ENCODE assay signal across 23 cellular contexts in genomic region chr7:158025651-158026600, GRCh38.
DNase-seq lines count a peak whose midpoint lies in the region; ATAC-seq, FAIRE-seq and TF ChIP-seq lines count a peak whose summit lies in the region.
"Had no signal": no experiment of that assay in that cellular context is flagged by ENCODE, and none has a peak within 500 bp of the region (broad histone marks: within the 10 kb centered on the region; RNA-seq: fewer than 3 reads in every experiment).

No MANE protein-coding gene starts in this region.

- no peak overlapping the region for H3K27ac ChIP-seq in H1 (ENCODE audit: low read depth, low read length)
- H3K27ac ChIP-seq in neural progenitor cell = no peak overlapping the region
- H3K27ac ChIP-seq in aorta (ENCODE audit: low read depth in 1 of 2, low read length in 2 of 2) = no peak overlapping the region
- H3K27ac ChIP-seq: BLaER1, SJSA1 had no signal

- no peaks in the 10 kb centered on the region for H3K23me2 ChIP-seq in H1 (ENCODE audit: low read depth, low read length)

- peaks cover 0 to 2% of the 10 kb centered on the region in 2 experiments for H4K20me1 ChIP-seq in H1 (replicated peaks in 1 of 2; ENCODE audit: control insufficient read depth in 1 of 2, insufficient read depth in 2 of 2, low read length in 2 of 2)
- H4K20me1 ChIP-seq in neural progenitor cell (ENCODE audit: low read depth) = no peaks in the 10 kb centered on the region
- H4K20me1 ChIP-seq: BLaER1 had no signal

- H2BK5ac ChIP-seq in H1 (ENCODE audit: low read depth, low read length) = no peak overlapping the region

- H3K27me3 ChIP-seq in H1 (replicated peaks in 1 of 4; ENCODE audit: control insufficient read depth in 3 of 4, extremely low read depth in 1 of 4, insufficient read depth in 3 of 4, low read length in 3 of 4) (no peaks in the 10 kb centered on the region; a peak in 1 of 7 replicates), neural progenitor cell (no peaks in the 10 kb centered on the region), aorta (ENCODE audit: control insufficient read depth in 1 of 2, insufficient read depth in 2 of 2, low read length in 1 of 2) (no peaks in the 10 kb centered on the region)
- H3K27me3 ChIP-seq: BLaER1, SJSA1 had no signal

- TF ChIP-seq POLR2A in H1 (IDR thresholded peaks at IDR 0.05; ENCODE audit: control extremely low read depth in 1 of 2, low read depth in 2 of 2, low read length in 2 of 2) = no peak
- TF ChIP-seq POLR2A in GM12892 (IDR thresholded peaks at IDR 0.05; ENCODE audit: low read depth, low read length) = no peak

- H3K79me2 ChIP-seq in H1 (ENCODE audit: control insufficient read depth in 1 of 2, insufficient read depth in 2 of 2, low read length in 2 of 2) (no peaks in the 10 kb centered on the region), neural progenitor cell (ENCODE audit: low read depth) (no peaks in the 10 kb centered on the region)

- no peak for TF ChIP-seq RAD21 in H1 (IDR thresholded peaks at IDR 0.05 in 1 of 2, conservative IDR thresholded peaks at IDR 0.05 in 1 of 2; ENCODE audit: low read depth in 2 of 2, low read length in 2 of 2)

- H2BK120ac ChIP-seq in H1 (replicated peaks; ENCODE audit: low read depth, low read length) = no peak overlapping the region

- H2AFZ ChIP-seq in H1 (ENCODE audit: low read length) (no peak overlapping the region), neural progenitor cell (replicated peaks) (no peak overlapping the region)
- H2AFZ ChIP-seq: GM23338 had no signal

- H3K4me1 Mint-ChIP-seq in neural progenitor cell = peaks cover 42% of the 10 kb centered on the region
- peaks cover 8% of the 10 kb centered on the region for H3K4me1 Mint-ChIP-seq in type B pancreatic cell (ENCODE audit: unreplicated experiment)
- H3K4me1 Mint-ChIP-seq: CD4-positive, alpha-beta memory T cell; GM23338; IgD-negative memory B cell had no signal

- no peak overlapping the region for H2BK12ac ChIP-seq in H1 (ENCODE audit: low read depth, low read length)

- H4K5ac ChIP-seq in H1 (ENCODE audit: insufficient read length, low read depth, low read length) = no peak overlapping the region

- H3K36me3 ChIP-seq in H1 (ENCODE audit: control insufficient read depth in 2 of 4, insufficient read depth in 4 of 4, low read length in 3 of 4) (no peaks in the 10 kb centered on the region), neural progenitor cell (no peaks in the 10 kb centered on the region), aorta (ENCODE audit: control insufficient read depth in 1 of 2, insufficient read depth in 2 of 2, low read length in 1 of 2) (no peaks in the 10 kb centered on the region)
- H3K36me3 ChIP-seq: BLaER1, SJSA1 had no signal

- CTCF ChIA-PET in H1 (lab: Charles Lee; ENCODE audit: partially characterized antibody) = interaction anchor here (0.6 to 1.5 kb wide), 2 partner anchors 14 to 374 kb away, joined by 3 to 7 read pairs; no protein-coding TSS in a partner anchor

- H2AK5ac ChIP-seq in H1 (ENCODE audit: low read depth, low read length) = no peak overlapping the region

- H2BK20ac ChIP-seq in H1 (ENCODE audit: low read length) = no peak overlapping the region

- H3K23ac ChIP-seq in H1 (ENCODE audit: insufficient read length) = no peak overlapping the region

- no peak overlapping the region for H3K56ac ChIP-seq in H1 (replicated peaks; ENCODE audit: insufficient read length, low read depth, low read length)

- no peaks in the 10 kb centered on the region for H3K9me3 Mint-ChIP-seq in neural progenitor cell
- H3K9me3 Mint-ChIP-seq in type B pancreatic cell = no peaks in the 10 kb centered on the region
- H3K9me3 Mint-ChIP-seq: IgD-negative memory B cell had no signal

- no peak for ATAC-seq in Right ventricle myocardium superior (ENCODE audit: poor library complexity)
- no peak for ATAC-seq in Right ventricle myocardium inferior
- ATAC-seq in GM18520 (IDR thresholded peaks at IDR 0.05; ENCODE audit: unreplicated experiment) = no peak
- no peak for ATAC-seq in aorta (ENCODE audit: low FRiP score)
- ATAC-seq: GM23338, HCT116 had no signal

- no peaks in the 10 kb centered on the region for H3K36me3 Mint-ChIP-seq in neural progenitor cell
- H3K36me3 Mint-ChIP-seq in type B pancreatic cell = no peaks in the 10 kb centered on the region
- H3K36me3 Mint-ChIP-seq: CD4-positive, alpha-beta memory T cell; IgD-negative memory B cell had no signal

- H3K4me2 ChIP-seq in H1 (ENCODE audit: insufficient read depth in 1 of 2, low read depth in 2 of 2, low read length in 2 of 2) (no peak overlapping the region), neural progenitor cell (peak overlapping the region; percentile 27)
- H3K4me2 ChIP-seq: GM23338 had no signal

- H3K14ac ChIP-seq in H1 (ENCODE audit: insufficient read length) = no peak overlapping the region

- H3K27ac Mint-ChIP-seq in neural progenitor cell = peak overlapping the region; percentile 69
- no peak overlapping the region for H3K27ac Mint-ChIP-seq in type B pancreatic cell
- H3K27ac Mint-ChIP-seq: CD4-positive, alpha-beta memory T cell; GM23338; IgD-negative memory B cell had no signal

- H3K4me1 ChIP-seq in H1 (replicated peaks in 1 of 4; ENCODE audit: control insufficient read depth in 3 of 4, insufficient read depth in 4 of 4, low read length in 3 of 4) (peaks cover 0 to 4% (median 2%) of the 10 kb centered on the region in 4 experiments; a peak in 1 of 7 replicates), neural progenitor cell (peaks cover 34% of the 10 kb centered on the region), aorta (ENCODE audit: control insufficient read depth in 1 of 2, insufficient read depth in 2 of 2, low read length in 2 of 2) (no peaks in the 10 kb centered on the region)
- H3K4me1 ChIP-seq: SJSA1 had no signal

- H3K9me3 ChIP-seq in H1 (ENCODE audit: insufficient read depth in 2 of 2, low read depth in 1 of 2, low read length in 1 of 2) = no peaks in the 10 kb centered on the region
- no peaks in the 10 kb centered on the region for H3K9me3 ChIP-seq in neural progenitor cell (ENCODE audit: low read depth)
- no peaks in the 10 kb centered on the region for H3K9me3 ChIP-seq in aorta (ENCODE audit: control insufficient read depth, low read length)
- H3K9me3 ChIP-seq: BLaER1 had no signal

- peaks cover 12% of the 10 kb centered on the region for H3F3A ChIP-seq in neural progenitor cell (ENCODE audit: low read depth)

- H3K79me1 ChIP-seq in H1 (ENCODE audit: low read depth, low read length) = no peaks in the 10 kb centered on the region

- H4K91ac ChIP-seq in H1 (replicated peaks; ENCODE audit: insufficient read length, low read length) = peak overlapping the region; percentile 71

- TF ChIP-seq EP300 in H1 (IDR thresholded peaks at IDR 0.05; ENCODE audit: borderline replicate concordance in 1 of 2, low read depth in 2 of 2, low read length in 2 of 2) = no peak

- intact Hi-C loops in Right ventricle myocardium superior (cut with DNase I) (no loop called here), Right ventricle myocardium inferior (cut with DNase I) (no loop called here), aorta (cut with DNase I) (no loop called here)

- no peak overlapping the region for H2BK15ac ChIP-seq in H1 (ENCODE audit: low read length)

- WGBS in H1 (ENCODE audit: extremely low coverage in 1 of 2, insufficient coverage in 1 of 2, insufficient read length in 1 of 2, insufficient replicate concordance in 2 of 2, low coverage in 1 of 2, low lambda C conversion rate in 2 of 2, missing lambda C conversion rate in 1 of 2), 2 experiments = 94% methylated on average over 31 of the region's 31 CpGs; no CpG with 5 or more reads in 1 of the 2 experiments
- WGBS in aorta, 2 donors = 88 to 90% methylated on average over 31 of the region's 31 CpGs

- H3K9ac ChIP-seq in H1 (replicated peaks in 1 of 4; ENCODE audit: extremely low read depth in 1 of 4, low read depth in 3 of 4, low read length in 3 of 4) (no peak overlapping the region), neural progenitor cell (no peak overlapping the region)
- H3K9ac ChIP-seq: BLaER1 had no signal

- no peak overlapping the region for H3K4ac ChIP-seq in H1 (replicated peaks; ENCODE audit: insufficient read length, low read depth, low read length)

- TF ChIP-seq CTCF in H1 (IDR thresholded peaks at IDR 0.05; ENCODE audit: control extremely low read depth in 1 of 3, insufficient read depth in 1 of 3, low read depth in 1 of 3, low read length in 3 of 3) (no peak), neural progenitor cell (IDR thresholded peaks at IDR 0.05) (no peak), type B pancreatic cell (conservative IDR thresholded peaks at IDR 0.05) (no peak)

- H4K8ac ChIP-seq in H1 (ENCODE audit: extremely low read depth, insufficient read depth, low read length) = 0 out of 2 replicates have a peak overlapping the region, but pooled peaks have one; percentile 38

- H3K4me3 Mint-ChIP-seq in neural progenitor cell = no peak overlapping the region
- no peak overlapping the region for H3K4me3 Mint-ChIP-seq in type B pancreatic cell
- H3K4me3 Mint-ChIP-seq: CD4-positive, alpha-beta memory T cell; GM23338; IgD-negative memory B cell had no signal

- peaks cover 6% of the 10 kb centered on the region for H3K27me3 Mint-ChIP-seq in neural progenitor cell (ENCODE audit: insufficient read depth, low read depth)
- peaks cover 3% of the 10 kb centered on the region for H3K27me3 Mint-ChIP-seq in type B pancreatic cell
- H3K27me3 Mint-ChIP-seq: IgD-negative memory B cell had no signal

- no peak overlapping the region for H3K18ac ChIP-seq in H1 (ENCODE audit: extremely low read depth, low read length)

- POLR2A ChIA-PET in H1 (lab: Charles Lee; ENCODE audit: partially characterized antibody) = no interaction called here

- H3K4me3 ChIP-seq in H1 (ENCODE audit: extremely low read depth in 1 of 4, insufficient read depth in 2 of 4, low read depth in 3 of 4, low read length in 4 of 4) (no peak overlapping the region), neural progenitor cell (no peak overlapping the region), aorta (ENCODE audit: low read length in 2 of 2) (no peak overlapping the region)
- H3K4me3 ChIP-seq: BLaER1, GM23338, SJSA1 had no signal

- peak; percentile 24 for DNase-seq in Right ventricle myocardium superior
- DNase-seq in Right ventricle myocardium inferior (ENCODE audit: missing footprints) = no peak
- DNase-seq in H1 (ENCODE audit: low read depth in 1 of 2, low spot score in 2 of 2) = no peak
- DNase-seq in neural progenitor cell (ENCODE audit: low spot score) = peak; percentile 56
- DNase-seq in type B pancreatic cell (ENCODE audit: extremely low spot score, unreplicated experiment) = peak; percentile 34
- DNase-seq in aorta = no peak
- no peak for DNase-seq in GM12892 (ENCODE audit: insufficient read length)
- DNase-seq: CD4-positive, alpha-beta memory T cell; DMS153; GF-D8; Karpas-422; NCI-H1048; NCI-H1436; NCI-H1930; NCI-H2171 treated with DMSO at 0.1 percent for 48 hours; NCI-H446 had no signal

- FAIRE-seq in H1 (lab: Jason Lieb, UNC) (no peak), GM12892 (lab: Jason Lieb, UNC) (no peak)
- FAIRE-seq: GM19239 had no signal

TF ChIP-seq in H1, 55 proteins besides CTCF, POLR2A, EP300 and RAD21 (continues in another document):
- TF ChIP-seq SIRT6 (IDR thresholded peaks at IDR 0.05; ENCODE audit: low read length) (no peak), SRF (IDR thresholded peaks at IDR 0.05; ENCODE audit: low read depth, low read length) (no peak), POLR2AphosphoS5 (IDR thresholded peaks at IDR 0.05; ENCODE audit: low read depth, low read length) (no peak), CHD2 (IDR thresholded peaks at IDR 0.05; ENCODE audit: low read length) (no peak)

Comparison
In these comparisons a context has a peak if more than half of its experiments do, and no peak if none do; other contexts are left out.
1. DNase-seq: peak in Right ventricle myocardium superior (single experiment), neural progenitor cell (single experiment) and type B pancreatic cell (single experiment); none in Right ventricle myocardium inferior (single experiment), H1 (0 of 2), aorta (0 of 2) and GM12892 (single experiment).